In genomic region chr12:8123124-8123888, GRCh38 we compare ENCODE assay signal across 19 cellular contexts. TPM values are rescaled to one million over a fixed set of nuclear protein-coding genes. Genes with fewer than 3 reads are reported as not detected.
DNase-seq lines count a peak whose midpoint lies in the region; ATAC-seq, FAIRE-seq and TF ChIP-seq lines count a peak whose summit lies in the region.
"Had no signal": no experiment of that assay in that cellular context is flagged by ENCODE, and none has a peak within 500 bp of the region (broad histone marks: within the 10 kb centered on the region; RNA-seq: fewer than 3 reads in every experiment).

Gene CLEC4A (plus strand): TSS chr12:8123617. CDS start chr12:8123879, 262 bp downstream.

- no peak within 1 kb of the TSS for H3K56ac ChIP-seq in mesendoderm (ENCODE audit: low read length)

- 40% methylated on average over 5 of the region's 5 CpGs for WGBS in GM12878 (ENCODE audit: insufficient coverage, insufficient replicate concordance, low lambda C conversion rate, missing lambda C conversion rate)
- WGBS in spleen, 5 donors = 26 to 51% (median 36%) methylated on average over 5 of the region's 5 CpGs
- WGBS in mesendoderm (ENCODE audit: extremely low coverage, insufficient coverage, low lambda C conversion rate) = no CpG with 5 or more reads among the region's 5 CpGs

- H2AFZ ChIP-seq in GM12878 (ENCODE audit: control insufficient read depth, low read depth, low read length) = peak within 1 kb of the TSS; percentile 70

- TF ChIP-seq POLR2A in GM12891 (IDR thresholded peaks at IDR 0.05; ENCODE audit: low read depth, low read length) = no peak
- TF ChIP-seq POLR2A in GM12878 (IDR thresholded peaks at IDR 0.05; ENCODE audit: low read depth, low read length) = no peak
- TF ChIP-seq POLR2A in spleen (IDR thresholded peaks at IDR 0.05) = no peak

- H3K4ac ChIP-seq in mesendoderm (ENCODE audit: low read depth, low read length) = no peak within 1 kb of the TSS

- no peak within 1 kb of the TSS for H4K5ac ChIP-seq in mesendoderm (ENCODE audit: low read length)

- POLR2A ChIA-PET in GM12878 (lab: Charles Lee) = no interaction called here

- DNase-seq in GM12891 (ENCODE audit: insufficient read length, low spot score) (no peak), MV-4-11 (lab: John Stamatoyannopoulos, UW) (peak; percentile 80), GM12878 (ENCODE audit: low read depth, low spot score) (no peak), spleen (no peak), NCI-H2081 treated with DMSO at 0.1 percent for 48 hours (lab: John Stamatoyannopoulos, UW) (no peak), H7 (no peak), NCI-H345 (lab: John Stamatoyannopoulos, UW) (no peak), mesendoderm (no peak)
- DNase-seq: islet precursor cell; mucosa of descending colon; NCI-H2171 treated with DMSO at 0.1 percent for 48 hours; ovary; SJCRH30; stimulated activated naive CD8-positive, alpha-beta T cell treated with anti-CD3 and anti-CD28 coated beads, Interleukin-15, amount 100 ng/mL, for 72 hours had no signal

- H2AK5ac ChIP-seq in mesendoderm (ENCODE audit: low read length) = no peak within 1 kb of the TSS

- no peak within 1 kb of the TSS for H3K18ac ChIP-seq in mesendoderm (ENCODE audit: low read length)

- H3K9ac ChIP-seq in GM12878 (ENCODE audit: control insufficient read depth, insufficient read depth, low read length) = no peak within 1 kb of the TSS
- H3K9ac ChIP-seq in mesendoderm (ENCODE audit: low read length) = no peak within 1 kb of the TSS

- H3K79me2 ChIP-seq in GM12878 (ENCODE audit: control insufficient read depth, insufficient read depth, low read length) (no peaks in the 10 kb centered on the region), mesendoderm (ENCODE audit: control insufficient read depth, insufficient read depth, low read length) (no peaks in the 10 kb centered on the region)

- H2BK120ac ChIP-seq in mesendoderm (ENCODE audit: low read depth, low read length) = no peak within 1 kb of the TSS

- H3K27me3 ChIP-seq in GM12878 (replicated peaks in 1 of 2; ENCODE audit: control insufficient read depth in 2 of 2, insufficient read depth in 2 of 2, low read length in 1 of 2) = no peaks in the 10 kb centered on the region
- no peaks in the 10 kb centered on the region for H3K27me3 ChIP-seq in spleen (replicated peaks in 1 of 7)
- no peaks in the 10 kb centered on the region; the same call in 1 of the 2 replicates for H3K27me3 ChIP-seq in H7 (ENCODE audit: control insufficient read depth, insufficient read depth, low read length)
- no peaks in the 10 kb centered on the region for H3K27me3 ChIP-seq in mesendoderm (ENCODE audit: insufficient read depth, low read length, poor library complexity)
- H3K27me3 ChIP-seq: ovary, SJCRH30 had no signal

- intact Hi-C loops in GM12878 (cut with micrococcal nuclease; ENCODE audit: unreplicated experiment) = no loop called here
- intact Hi-C loops in spleen (cut with DNase I; ENCODE audit: low total_unique reads) = no loop called here

- no peak within 1 kb of the TSS for H2BK5ac ChIP-seq in mesendoderm (ENCODE audit: low read length)

- no peaks in the 10 kb centered on the region for H4K20me1 ChIP-seq in GM12878 (ENCODE audit: control insufficient read depth, insufficient read depth)

- RAD21 ChIA-PET in GM12878 (lab: Charles Lee; ENCODE audit: unreplicated experiment) = no interaction called here

- CTCF ChIA-PET in GM12878 (lab: Yijun Ruan, JAX) = interaction anchor here (0.9 to 1.3 kb wide), 2 partner anchors 14 to 108 kb away, joined by 3 to 5 read pairs; no protein-coding TSS in a partner anchor

- no peaks in the 10 kb centered on the region for H3K9me3 ChIP-seq in GM12878 (replicated peaks; ENCODE audit: control insufficient read depth, insufficient read depth, low read length)
- no peaks in the 10 kb centered on the region for H3K9me3 ChIP-seq in spleen
- H3K9me3 ChIP-seq: mucosa of descending colon, ovary, SJCRH30 had no signal

- BruUV-seq in GM12878 (replicated peaks; lab: Mats Ljungman, UMichigan) = no TSS peak

- H4K8ac ChIP-seq in mesendoderm (ENCODE audit: low read depth, low read length) = no peak within 1 kb of the TSS

- in situ Hi-C loops in GM12878 (cut with MboI) = loop anchor here (25.0 kb wide), 1 partner anchor 264 kb away; no protein-coding TSS in a partner anchor

- FAIRE-seq in GM12891 (lab: Jason Lieb, UNC) (peak; percentile 65), GM12878 (lab: Jason Lieb, UNC) (no peak)
- FAIRE-seq: colon had no signal

- SMC1A ChIA-PET in GM12878 (lab: Charles Lee; ENCODE audit: uncharacterized antibody, unreplicated experiment) = no interaction called here

- TF ChIP-seq EP300 in GM12878 (IDR thresholded peaks at IDR 0.05; ENCODE audit: borderline replicate concordance in 1 of 2, control insufficient read depth in 1 of 2, low read depth in 2 of 2, low read length in 2 of 2) = no peak

- H3K36me3 ChIP-seq in GM12878 (ENCODE audit: control insufficient read depth in 2 of 2, insufficient read depth in 2 of 2, low read length in 1 of 2) (no peaks in the 10 kb centered on the region), spleen (peaks cover 0 to 13% (median 0%) of the 10 kb centered on the region in 6 donors), H7 (replicated peaks; ENCODE audit: control insufficient read depth, insufficient read depth, low read length) (no peaks in the 10 kb centered on the region), mesendoderm (ENCODE audit: control insufficient read depth, insufficient read depth, low read length) (no peaks in the 10 kb centered on the region)
- H3K36me3 ChIP-seq: ovary, SJCRH30 had no signal

- peaks cover 6% of the 10 kb centered on the region; the same call in 1 of the 2 replicates for H3K4me1 ChIP-seq in GM12878 (ENCODE audit: control insufficient read depth, insufficient read depth, low read length)
- peaks cover 0 to 53% (median 9%) of the 10 kb centered on the region in 6 donors for H3K4me1 ChIP-seq in spleen
- H3K4me1 ChIP-seq in mesendoderm (ENCODE audit: control insufficient read depth, low read depth, low read length) = no peaks in the 10 kb centered on the region
- H3K4me1 ChIP-seq: SJCRH30 had no signal

- no peak for TF ChIP-seq CTCF in GM12878 (IDR thresholded peaks at IDR 0.05 in 2 of 3, conservative IDR thresholded peaks at IDR 0.05 in 1 of 3; ENCODE audit: control insufficient read depth in 2 of 3, extremely low read depth in 1 of 3, insufficient read depth in 1 of 3, low read depth in 3 of 3, low read length in 3 of 3)
- TF ChIP-seq CTCF in spleen (IDR thresholded peaks at IDR 0.05 in 8 of 11, conservative IDR thresholded peaks at IDR 0.05 in 3 of 11) = no peak

- ATAC-seq in GM12878 = no peak
- ATAC-seq: activated T-helper 17 cell treated with anti-CD3 and anti-CD28 coated beads, Interleukin-2, amount 50 U/mL, for 72 hours; mucosa of descending colon; stimulated activated naive CD8-positive, alpha-beta T cell treated with anti-CD3 and anti-CD28 coated beads, Interleukin-15, amount 100 ng/mL, for 72 hours had no signal

- H3K27ac ChIP-seq in GM12878 (ENCODE audit: control insufficient read depth, insufficient read depth) = peak within 1 kb of the TSS; percentile 35
- H3K27ac ChIP-seq in spleen = peak within 1 kb of the TSS; percentile 54 to 89 (median 80)
- H3K27ac ChIP-seq in mesendoderm (ENCODE audit: low read depth, low read length) = no peak within 1 kb of the TSS
- H3K27ac ChIP-seq: ovary, SJCRH30 had no signal

- H3K79me1 ChIP-seq in mesendoderm (ENCODE audit: low read length) = no peaks in the 10 kb centered on the region

- peak within 1 kb of the TSS; percentile 61; the same call in 1 of the 2 replicates for H3K4me3 ChIP-seq in GM12878
- H3K4me3 ChIP-seq in spleen = peak within 1 kb of the TSS in 5 of 8 donors; percentile 2 to 55 (median 11)
- H3K4me3 ChIP-seq in H7 (ENCODE audit: insufficient read depth, low read depth, low read length) = no peak within 1 kb of the TSS
- no peak within 1 kb of the TSS for H3K4me3 ChIP-seq in mesendoderm (ENCODE audit: low read length)
- H3K4me3 ChIP-seq: mucosa of descending colon, ovary, SJCRH30 had no signal

- H3K4me2 ChIP-seq in GM12878 (ENCODE audit: control insufficient read depth, insufficient read depth) = peak within 1 kb of the TSS; percentile 28
- H3K4me2 ChIP-seq in mesendoderm (ENCODE audit: low read length) = no peak within 1 kb of the TSS

- TF ChIP-seq RAD21 in GM12878 (IDR thresholded peaks at IDR 0.05; ENCODE audit: insufficient read depth, low read depth, low read length) = no peak

- H3K23ac ChIP-seq in mesendoderm (ENCODE audit: low read length) = no peak within 1 kb of the TSS

- no peak within 1 kb of the TSS for H2BK15ac ChIP-seq in mesendoderm (replicated peaks; ENCODE audit: low read depth)

TF ChIP-seq in GM12891, 5 proteins besides CTCF, POLR2A, EP300 and RAD21 (continues in another document):
- TF ChIP-seq POLR2AphosphoS5 (IDR thresholded peaks at IDR 0.05; ENCODE audit: low read depth, low read length) (no peak), SPI1 (IDR thresholded peaks at IDR 0.05; ENCODE audit: low read depth, low read length) (no peak), PAX5 (IDR thresholded peaks at IDR 0.05; ENCODE audit: insufficient read depth, low read length, severe bottlenecking) (no peak)

TF ChIP-seq in GM12878, 131 proteins besides CTCF, POLR2A, EP300 and RAD21 (continues in another document):
- TF ChIP-seq ZZZ3 (IDR thresholded peaks at IDR 0.05; ENCODE audit: control insufficient read depth, insufficient read length, low read depth) = no peak
- no peak for TF ChIP-seq SIX5 (IDR thresholded peaks at IDR 0.05; ENCODE audit: low read depth, low read length, severe bottlenecking)

RNA-seq across cellular contexts. Expression of gene CLEC4A, which starts in this region (rescaled TPM):
- 5.3 TPM for polyA plus RNA-seq in GM12891 (2012; ENCODE audit: low read depth, missing spikeins)
- total RNA-seq in GM12878 (2013; cell fraction: nucleolus; rRNA removed) = 0.90 and 1.5 TPM in 2 replicates
- total RNA-seq in GM12878 (2014; rRNA removed) (0.27 and 0.62 TPM in 2 replicates), GM12878 (2014; rRNA removed; fragmentation: Illumina TruSeq; extraction: Trizol) (0.72 and 0.74 TPM in 2 replicates), GM12878 (2021) (0.58 and 1.5 TPM in 2 replicates), spleen (10 to 100 TPM in 2 of 7 donors, 1 to 10 TPM in 5; 5.2 to 19.6 (median 8.2) TPM)
- 16.3 TPM for polyA plus RNA-seq in GM12878 (2011; ENCODE audit: low read depth)
- polyA plus RNA-seq in GM12878 (2011; rRNA removed) (1.3 and 1.7 TPM in 2 replicates), GM12878 (2014; fragmentation: Illumina TruSeq; extraction: Trizol) (0.44 and 0.88 TPM in 2 replicates), GM12878 (2014; fragmentation: Nextera tagmentation; extraction: Ambion mirVana) (1 to 10 TPM; 1.9 to 2.1 TPM), GM12878 (2014; rRNA removed) (1.0 and 1.2 TPM in 2 replicates), GM12878 (2016; fragmentation: Nextera tagmentation; extraction: Ambion mirVana) (under 1 TPM; 0.84 to 0.91 TPM), spleen (10 to 100 TPM in 2 of 3 donors, 1 to 10 TPM in 1; 8.4 to 15.3 (median 10.3) TPM)
- 0.32 and 0.97 TPM in 2 replicates for polyA plus RNA-seq in GM12878 (2011; cell fraction: cytosol; rRNA removed)
- polyA plus RNA-seq in GM12878 (2011; cell fraction: nucleus; rRNA removed) = 2.1 and 2.7 TPM in 2 replicates
- 4.1 and 4.7 TPM in 2 replicates for polyA plus RNA-seq in GM12878 (2012)
- 1.1 TPM in 1 of 2 replicates, not detected in the other for polyA minus RNA-seq in GM12878 (2011; rRNA and poly(A)+ RNA removed)
- polyA minus RNA-seq in GM12878 (2011; cell fraction: cytosol; rRNA and poly(A)+ RNA removed) = not detected in 2 replicates
- polyA minus RNA-seq in GM12878 (2011; cell fraction: nucleus; rRNA and poly(A)+ RNA removed) = 0.36 and 0.86 TPM in 2 replicates
- 0.74 TPM in 1 of 2 replicates, not detected in the other for total RNA-seq in H7 (2014; rRNA removed; shearing (Covaris generic))
- 0.08 TPM for polyA plus RNA-seq in mesendoderm (2013, experiment 1 of 2)
- polyA plus RNA-seq in mesendoderm (2013, experiment 2 of 2) = 0.07 TPM
- total RNA-seq: Daoy, epithelial cell of proximal tubule, skeletal muscle tissue had no signal

Comparison
In these comparisons a context has a peak if more than half of its experiments do, and no peak if none do; other contexts are left out.
1. H3K4me3 ChIP-seq: peak in GM12878 (single experiment) and spleen (5 of 8); none in H7 (single experiment) and mesendoderm (single experiment).